ENCODE assay signal across 1 cellular context in the genomic region with DNA sequence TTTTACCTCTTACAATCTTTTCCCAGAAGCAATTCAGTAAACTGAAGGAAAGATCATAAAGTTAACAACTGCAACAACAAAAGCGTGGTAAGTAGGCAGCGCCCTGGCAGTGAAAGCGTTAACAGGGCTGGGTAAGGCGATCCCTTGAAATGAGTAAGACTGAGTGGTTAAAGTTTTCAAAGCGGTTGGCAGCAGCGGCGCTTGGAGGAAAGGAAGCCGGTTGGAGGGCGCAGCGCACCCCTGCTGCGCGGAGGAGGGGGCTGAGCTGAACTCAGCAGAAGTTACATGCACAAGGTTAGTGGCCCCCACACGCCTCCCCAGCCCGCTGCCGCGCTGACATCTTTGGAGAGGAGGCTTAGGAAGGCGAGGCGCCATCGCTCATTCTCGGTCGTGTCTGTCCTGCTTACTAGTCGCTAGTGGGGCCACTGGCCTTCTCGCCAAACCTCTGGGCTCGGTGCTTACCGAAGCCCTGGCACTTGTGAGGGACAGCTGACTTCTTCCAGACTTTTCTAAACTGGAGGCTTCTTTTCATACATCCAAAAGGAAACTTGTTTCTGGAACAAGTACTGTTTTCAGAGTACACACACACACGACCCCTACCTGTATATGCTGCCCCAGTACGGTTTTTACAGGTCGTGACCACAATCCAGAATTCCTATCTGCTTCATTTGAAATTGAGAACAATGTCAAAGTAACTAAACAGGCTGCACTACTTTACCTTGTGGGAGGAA.
A peak's percentile ranks its signal among the peaks of the same experiment; 100 is the strongest.
TF ChIP-seq lines count a peak whose summit lies in the region.

A gene with protein sequence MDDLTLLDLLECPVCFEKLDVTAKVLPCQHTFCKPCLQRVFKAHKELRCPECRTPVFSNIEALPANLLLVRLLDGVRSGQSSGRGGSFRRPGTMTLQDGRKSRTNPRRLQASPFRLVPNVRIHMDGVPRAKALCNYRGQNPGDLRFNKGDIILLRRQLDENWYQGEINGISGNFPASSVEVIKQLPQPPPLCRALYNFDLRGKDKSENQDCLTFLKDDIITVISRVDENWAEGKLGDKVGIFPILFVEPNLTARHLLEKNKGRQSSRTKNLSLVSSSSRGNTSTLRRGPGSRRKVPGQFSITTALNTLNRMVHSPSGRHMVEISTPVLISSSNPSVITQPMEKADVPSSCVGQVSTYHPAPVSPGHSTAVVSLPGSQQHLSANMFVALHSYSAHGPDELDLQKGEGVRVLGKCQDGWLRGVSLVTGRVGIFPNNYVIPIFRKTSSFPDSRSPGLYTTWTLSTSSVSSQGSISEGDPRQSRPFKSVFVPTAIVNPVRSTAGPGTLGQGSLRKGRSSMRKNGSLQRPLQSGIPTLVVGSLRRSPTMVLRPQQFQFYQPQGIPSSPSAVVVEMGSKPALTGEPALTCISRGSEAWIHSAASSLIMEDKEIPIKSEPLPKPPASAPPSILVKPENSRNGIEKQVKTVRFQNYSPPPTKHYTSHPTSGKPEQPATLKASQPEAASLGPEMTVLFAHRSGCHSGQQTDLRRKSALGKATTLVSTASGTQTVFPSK (plus strand): TSS at position 178 of the 731 bp plus-strand sequence. CDS start 1,351 bp downstream, outside the sequence.

TF ChIP-seq in HepG2, 621 proteins besides CTCF, POLR2A, EP300 and RAD21 (continued from another document):
- peak; percentile 75 for TF ChIP-seq UBTF (CRISPR knock-in tag; IDR thresholded peaks at IDR 0.05)
- TF ChIP-seq ZNF710 (CRISPR knock-in tag; IDR thresholded peaks at IDR 0.05; ENCODE audit: borderline replicate concordance): peak; percentile 51; the same call in 1 of the 2 replicates
- peak; percentile 72 for TF ChIP-seq REPIN1 (CRISPR knock-in tag; IDR thresholded peaks at IDR 0.05; ENCODE audit: borderline replicate concordance, low read depth)
- TF ChIP-seq, protein P1, sequence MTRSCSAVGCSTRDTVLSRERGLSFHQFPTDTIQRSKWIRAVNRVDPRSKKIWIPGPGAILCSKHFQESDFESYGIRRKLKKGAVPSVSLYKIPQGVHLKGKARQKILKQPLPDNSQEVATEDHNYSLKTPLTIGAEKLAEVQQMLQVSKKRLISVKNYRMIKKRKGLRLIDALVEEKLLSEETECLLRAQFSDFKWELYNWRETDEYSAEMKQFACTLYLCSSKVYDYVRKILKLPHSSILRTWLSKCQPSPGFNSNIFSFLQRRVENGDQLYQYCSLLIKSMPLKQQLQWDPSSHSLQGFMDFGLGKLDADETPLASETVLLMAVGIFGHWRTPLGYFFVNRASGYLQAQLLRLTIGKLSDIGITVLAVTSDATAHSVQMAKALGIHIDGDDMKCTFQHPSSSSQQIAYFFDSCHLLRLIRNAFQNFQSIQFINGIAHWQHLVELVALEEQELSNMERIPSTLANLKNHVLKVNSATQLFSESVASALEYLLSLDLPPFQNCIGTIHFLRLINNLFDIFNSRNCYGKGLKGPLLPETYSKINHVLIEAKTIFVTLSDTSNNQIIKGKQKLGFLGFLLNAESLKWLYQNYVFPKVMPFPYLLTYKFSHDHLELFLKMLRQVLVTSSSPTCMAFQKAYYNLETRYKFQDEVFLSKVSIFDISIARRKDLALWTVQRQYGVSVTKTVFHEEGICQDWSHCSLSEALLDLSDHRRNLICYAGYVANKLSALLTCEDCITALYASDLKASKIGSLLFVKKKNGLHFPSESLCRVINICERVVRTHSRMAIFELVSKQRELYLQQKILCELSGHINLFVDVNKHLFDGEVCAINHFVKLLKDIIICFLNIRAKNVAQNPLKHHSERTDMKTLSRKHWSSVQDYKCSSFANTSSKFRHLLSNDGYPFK (CRISPR knock-in tag; IDR thresholded peaks at IDR 0.05; ENCODE audit: borderline replicate concordance): peak; percentile 99
- no peak for TF ChIP-seq ZBTB20 (CRISPR knock-in tag; IDR thresholded peaks at IDR 0.05; ENCODE audit: borderline replicate concordance, low read depth)
- peak; percentile 58; the same call in 1 of the 2 replicates for TF ChIP-seq IKZF5 (CRISPR knock-in tag; IDR thresholded peaks at IDR 0.05)
- no peak for TF ChIP-seq EED (CRISPR knock-in tag; IDR thresholded peaks at IDR 0.05)
- no peak for TF ChIP-seq REL (CRISPR knock-in tag; conservative IDR thresholded peaks at IDR 0.05)
- peak; percentile 69; the same call in 1 of the 2 replicates for TF ChIP-seq HOXA3 (CRISPR knock-in tag; IDR thresholded peaks at IDR 0.05)
- TF ChIP-seq PCBP1 (IDR thresholded peaks at IDR 0.05; ENCODE audit: borderline replicate concordance, low read depth, low read length): no peak
- peak; percentile 71 for TF ChIP-seq SALL1 (CRISPR knock-in tag; IDR thresholded peaks at IDR 0.05)
- TF ChIP-seq RARA (CRISPR knock-in tag; IDR thresholded peaks at IDR 0.05): no peak
- TF ChIP-seq ZNF331 (CRISPR knock-in tag; IDR thresholded peaks at IDR 0.05): peak; percentile 54
- TF ChIP-seq MIXL1 (CRISPR knock-in tag; IDR thresholded peaks at IDR 0.05): 0 out of 2 replicates have a peak, but pooled peaks have one; percentile 11
- TF ChIP-seq PHB2 (IDR thresholded peaks at IDR 0.05; ENCODE audit: partially characterized antibody): no peak
- peak; percentile 13; the same call in 1 of the 2 replicates for TF ChIP-seq STAG1 (CRISPR knock-in tag; IDR thresholded peaks at IDR 0.05)
- TF ChIP-seq ZNF878 (CRISPR knock-in tag; IDR thresholded peaks at IDR 0.05): no peak
- no peak for TF ChIP-seq ZNF383 (CRISPR knock-in tag; IDR thresholded peaks at IDR 0.05; ENCODE audit: borderline replicate concordance)
- no peak for TF ChIP-seq SCMH1 (CRISPR knock-in tag; IDR thresholded peaks at IDR 0.05; ENCODE audit: borderline replicate concordance)
- TF ChIP-seq ZNF282 (IDR thresholded peaks at IDR 0.05; ENCODE audit: partially characterized antibody): no peak
- TF ChIP-seq ZFP36L1 (CRISPR knock-in tag; IDR thresholded peaks at IDR 0.05): no peak
- TF ChIP-seq ATF7-NPFF (CRISPR knock-in tag; IDR thresholded peaks at IDR 0.05; ENCODE audit: low read depth): 0 out of 2 replicates have a peak, but pooled peaks have one; percentile 43
- TF ChIP-seq, protein P2, sequence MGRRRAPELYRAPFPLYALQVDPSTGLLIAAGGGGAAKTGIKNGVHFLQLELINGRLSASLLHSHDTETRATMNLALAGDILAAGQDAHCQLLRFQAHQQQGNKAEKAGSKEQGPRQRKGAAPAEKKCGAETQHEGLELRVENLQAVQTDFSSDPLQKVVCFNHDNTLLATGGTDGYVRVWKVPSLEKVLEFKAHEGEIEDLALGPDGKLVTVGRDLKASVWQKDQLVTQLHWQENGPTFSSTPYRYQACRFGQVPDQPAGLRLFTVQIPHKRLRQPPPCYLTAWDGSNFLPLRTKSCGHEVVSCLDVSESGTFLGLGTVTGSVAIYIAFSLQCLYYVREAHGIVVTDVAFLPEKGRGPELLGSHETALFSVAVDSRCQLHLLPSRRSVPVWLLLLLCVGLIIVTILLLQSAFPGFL (CRISPR knock-in tag; IDR thresholded peaks at IDR 0.05): no peak
- no peak for TF ChIP-seq ZNF451 (CRISPR knock-in tag; IDR thresholded peaks at IDR 0.05)
- no peak for TF ChIP-seq NR0B2 (CRISPR knock-in tag; IDR thresholded peaks at IDR 0.05)
- peak; percentile 89 for TF ChIP-seq XRCC5 (optimal IDR thresholded peaks at IDR 0.05; ENCODE audit: low read length)
- TF ChIP-seq ESRRA (CRISPR knock-in tag; IDR thresholded peaks at IDR 0.05; ENCODE audit: low read depth): no peak
- TF ChIP-seq JUN (CRISPR knock-in tag; IDR thresholded peaks at IDR 0.05): no peak
- TF ChIP-seq MAX (IDR thresholded peaks at IDR 0.05): peak; percentile 68
- peak; percentile 22; the same call in 1 of the 2 replicates for TF ChIP-seq TBX2 (CRISPR knock-in tag; IDR thresholded peaks at IDR 0.05; ENCODE audit: borderline replicate concordance)
- no peak for TF ChIP-seq RFX1 (IDR thresholded peaks at IDR 0.05)
- TF ChIP-seq ZBTB37 (CRISPR knock-in tag; IDR thresholded peaks at IDR 0.05): no peak
- no peak for TF ChIP-seq ZNF614 (CRISPR knock-in tag; IDR thresholded peaks at IDR 0.05; ENCODE audit: borderline replicate concordance)
